In genomic region chr17:44362964-44363612, GRCh38 we compare ENCODE assay signal across 8 cellular contexts. TPM values are rescaled to one million over a fixed set of nuclear protein-coding genes. Genes with fewer than 3 reads are reported as not detected.
A peak's percentile ranks its signal among the peaks of the same experiment; 100 is the strongest.
DNase-seq lines count a peak whose midpoint lies in the region; ATAC-seq and TF ChIP-seq lines count a peak whose summit lies in the region.

No MANE protein-coding gene starts in this region.

- 1% methylated on average over 45 of the region's 45 CpGs for WGBS in sigmoid colon, 2 donors

- H3K4me3 Mint-ChIP-seq in CD4-positive, alpha-beta memory T cell: peak overlapping the region; percentile 70 to 80 (median 72)
- peak overlapping the region; percentile 78 for H3K4me3 Mint-ChIP-seq in activated T-helper 1 cell treated with anti-CD3 and anti-CD28 coated beads, Interleukin-12 subunit alpha, Interleukin-12 subunit beta, Interleukin-2, Interleukin-4 antibody, amounts not matched to agents 30 ng/mL and 10 ng/mL and 1 ng/mL, durations not matched to agents 14 hours and 24 hours and 36 hours

- ATAC-seq in HG02642 (IDR thresholded peaks at IDR 0.05; ENCODE audit: poor library complexity, unreplicated experiment) (peak; percentile 20), HG02852 (IDR thresholded peaks at IDR 0.05; ENCODE audit: unreplicated experiment) (no peak)

- TF ChIP-seq POLR2A in sigmoid colon (IDR thresholded peaks at IDR 0.05): no peak

- no peak for TF ChIP-seq EP300 in sigmoid colon (IDR thresholded peaks at IDR 0.05)

- H3K9me3 Mint-ChIP-seq in CD4-positive, alpha-beta memory T cell: no peaks in the 10 kb centered on the region
- H3K9me3 Mint-ChIP-seq in activated T-helper 1 cell treated with anti-CD3 and anti-CD28 coated beads, Interleukin-12 subunit alpha, Interleukin-12 subunit beta, Interleukin-2, Interleukin-4 antibody, amounts not matched to agents 30 ng/mL and 10 ng/mL and 1 ng/mL, durations not matched to agents 14 hours and 24 hours and 36 hours: no peaks in the 10 kb centered on the region

- H3K36me3 Mint-ChIP-seq in CD4-positive, alpha-beta memory T cell: no peaks in the 10 kb centered on the region
- H3K36me3 Mint-ChIP-seq in activated T-helper 1 cell treated with anti-CD3 and anti-CD28 coated beads, Interleukin-12 subunit alpha, Interleukin-12 subunit beta, Interleukin-2, Interleukin-4 antibody, amounts not matched to agents 30 ng/mL and 10 ng/mL and 1 ng/mL, durations not matched to agents 14 hours and 24 hours and 36 hours (ENCODE audit: low read depth): no peaks in the 10 kb centered on the region

- no peaks in the 10 kb centered on the region for H3K36me3 ChIP-seq in CD4-positive, alpha-beta memory T cell (ENCODE audit: insufficient read depth, low read length)
- H3K36me3 ChIP-seq in left ventricle myocardium inferior: no peaks in the 10 kb centered on the region
- no peaks in the 10 kb centered on the region for H3K36me3 ChIP-seq in sigmoid colon

- no peaks in the 10 kb centered on the region for H3K4me1 ChIP-seq in CD4-positive, alpha-beta memory T cell (ENCODE audit: insufficient read depth, low read length)
- H3K4me1 ChIP-seq in left ventricle myocardium inferior (peaks cover 30% of the 10 kb centered on the region), sigmoid colon (peaks cover 0 to 23% (median 17%) of the 10 kb centered on the region in 4 donors)

- no peak overlapping the region for H3K27ac ChIP-seq in CD4-positive, alpha-beta memory T cell (ENCODE audit: low read depth, low read length)
- H3K27ac ChIP-seq in left ventricle myocardium inferior (replicated peaks): peak overlapping the region; percentile 6
- H3K27ac ChIP-seq in sigmoid colon: peak overlapping the region in 3 of 4 donors; percentile 22 to 43 (median 28)

- intact Hi-C loops in CD4-positive, alpha-beta memory T cell (cut with micrococcal nuclease): no loop called here
- intact Hi-C loops in activated T-helper 1 cell treated with anti-CD3 and anti-CD28 coated beads, Interleukin-12 subunit alpha, Interleukin-12 subunit beta, Interleukin-2, Interleukin-4 antibody, amounts not matched to agents 30 ng/mL and 10 ng/mL and 1 ng/mL, durations not matched to agents 14 hours and 24 hours and 36 hours (cut with micrococcal nuclease): loop anchor here (1.0 kb wide), 2 partner anchors 18 to 22 kb away; partner anchors contain the start of gene GRN
- intact Hi-C loops in left ventricle myocardium inferior (cut with micrococcal nuclease) (no loop called here), sigmoid colon (cut with DNase I) (no loop called here)

- no peak for TF ChIP-seq CTCF in left ventricle myocardium inferior (IDR thresholded peaks at IDR 0.05; ENCODE audit: borderline replicate concordance)
- TF ChIP-seq CTCF in sigmoid colon (IDR thresholded peaks at IDR 0.05): no peak

- no peaks in the 10 kb centered on the region for H3K9me3 ChIP-seq in CD4-positive, alpha-beta memory T cell (ENCODE audit: control insufficient read depth in 1 of 2, low read length in 2 of 2)
- H3K9me3 ChIP-seq in left ventricle myocardium inferior (replicated peaks) (no peaks in the 10 kb centered on the region), sigmoid colon (no peaks in the 10 kb centered on the region)

- no peak overlapping the region for H3K27ac Mint-ChIP-seq in CD4-positive, alpha-beta memory T cell
- no peak overlapping the region for H3K27ac Mint-ChIP-seq in activated T-helper 1 cell treated with anti-CD3 and anti-CD28 coated beads, Interleukin-12 subunit alpha, Interleukin-12 subunit beta, Interleukin-2, Interleukin-4 antibody, amounts not matched to agents 30 ng/mL and 10 ng/mL and 1 ng/mL, durations not matched to agents 14 hours and 24 hours and 36 hours

- peaks cover 12 to 24% of the 10 kb centered on the region in 2 donors for H3K27me3 Mint-ChIP-seq in CD4-positive, alpha-beta memory T cell
- H3K27me3 Mint-ChIP-seq in activated T-helper 1 cell treated with anti-CD3 and anti-CD28 coated beads, Interleukin-12 subunit alpha, Interleukin-12 subunit beta, Interleukin-2, Interleukin-4 antibody, amounts not matched to agents 30 ng/mL and 10 ng/mL and 1 ng/mL, durations not matched to agents 14 hours and 24 hours and 36 hours (ENCODE audit: insufficient read depth): peaks cover 49% of the 10 kb centered on the region

- H3K4me3 ChIP-seq in CD4-positive, alpha-beta memory T cell (ENCODE audit: low read length in 2 of 2): peak overlapping the region; percentile 17 to 32
- H3K4me3 ChIP-seq in left ventricle myocardium inferior (peak overlapping the region; percentile 79), sigmoid colon (peak overlapping the region; percentile 36 to 69 (median 54))

- POLR2A ChIA-PET in CD4-positive, alpha-beta memory T cell (lab: Charles Lee; ENCODE audit: partially characterized antibody): interaction anchor here (1.2 to 1.4 kb wide), 2 partner anchors 9 to 18 kb away, joined by 4 to 11 read pairs; partner anchors contain the start of gene GRN

- CTCF ChIA-PET in CD4-positive, alpha-beta memory T cell (lab: Charles Lee; ENCODE audit: partially characterized antibody): interaction anchor here (0.7 to 2.8 kb wide), 5 partner anchors 11 to 33 kb away, joined by 3 to 26 read pairs (median 3); partner anchors contain the start of gene GRN

- peaks cover 0 to 8% (median 3%) of the 10 kb centered on the region in 4 donors for H3K4me1 Mint-ChIP-seq in CD4-positive, alpha-beta memory T cell
- H3K4me1 Mint-ChIP-seq in activated T-helper 1 cell treated with anti-CD3 and anti-CD28 coated beads, Interleukin-12 subunit alpha, Interleukin-12 subunit beta, Interleukin-2, Interleukin-4 antibody, amounts not matched to agents 30 ng/mL and 10 ng/mL and 1 ng/mL, durations not matched to agents 14 hours and 24 hours and 36 hours (ENCODE audit: low read depth): no peaks in the 10 kb centered on the region

- H3K27me3 ChIP-seq in CD4-positive, alpha-beta memory T cell (ENCODE audit: insufficient read depth, low read length): peaks cover 3% of the 10 kb centered on the region
- H3K27me3 ChIP-seq in left ventricle myocardium inferior (ENCODE audit: low read depth) (peaks cover 44% of the 10 kb centered on the region), sigmoid colon (peaks cover 0 to 18% (median 0%) of the 10 kb centered on the region in 3 donors)

- peak in 2 of 5 donors; percentile 16 to 21 for DNase-seq in CD4-positive, alpha-beta memory T cell
- DNase-seq in activated T-helper 1 cell treated with anti-CD3 and anti-CD28 coated beads, Interleukin-12 subunit alpha, Interleukin-12 subunit beta, Interleukin-2, Interleukin-4 antibody, amounts not matched to agents 30 ng/mL and 10 ng/mL and 1 ng/mL, durations not matched to agents 14 hours and 24 hours and 36 hours (ENCODE audit: low spot score): no peak
- DNase-seq in left ventricle myocardium inferior: no peak
- no peak for DNase-seq in sigmoid colon
- DNase-seq in hippocampal formation (lab: John Stamatoyannopoulos, UW): no peak
- no peak for DNase-seq in NK-92 (lab: John Stamatoyannopoulos, UW; ENCODE audit: unreplicated experiment)

RNA-seq across cellular contexts. Expression of gene FAM171A2, which starts 0.6 kb away (rescaled TPM):
- total RNA-seq in CD4-positive, alpha-beta memory T cell: under 1 TPM; 0.52 to 0.72 TPM
- polyA plus RNA-seq in CD4-positive, alpha-beta memory T cell: under 1 TPM in 1 of 2 donors, not detected in 1; 0.13 TPM
- total RNA-seq in activated T-helper 1 cell treated with anti-CD3 and anti-CD28 coated beads, Interleukin-12 subunit alpha, Interleukin-12 subunit beta, Interleukin-2, Interleukin-4 antibody, amounts not matched to agents 30 ng/mL and 10 ng/mL and 1 ng/mL, durations not matched to agents 14 hours and 24 hours and 36 hours: 0.10 and 0.29 TPM in 2 replicates
- 0.55 TPM for total RNA-seq in left ventricle myocardium inferior
- 1 to 10 TPM in 3 of 4 donors, under 1 TPM in 1; 0.66 to 1.7 (median 1.5) TPM for total RNA-seq in sigmoid colon
- polyA plus RNA-seq in sigmoid colon: under 1 TPM in 1 of 3 donors, not detected in 2; 0.67 TPM

RNA-seq across cellular contexts. Expression of gene GRN, which starts 18.0 kb away (rescaled TPM):
- 10 to 100 TPM; 49.5 to 50.0 TPM for total RNA-seq in CD4-positive, alpha-beta memory T cell
- polyA plus RNA-seq in CD4-positive, alpha-beta memory T cell: 10 to 100 TPM; 45.9 to 69.2 TPM
- total RNA-seq in activated T-helper 1 cell treated with anti-CD3 and anti-CD28 coated beads, Interleukin-12 subunit alpha, Interleukin-12 subunit beta, Interleukin-2, Interleukin-4 antibody, amounts not matched to agents 30 ng/mL and 10 ng/mL and 1 ng/mL, durations not matched to agents 14 hours and 24 hours and 36 hours: 32.7 and 42.9 TPM in 2 replicates
- total RNA-seq in left ventricle myocardium inferior (160 TPM), sigmoid colon (100 to 1,000 TPM; 141 to 245 (median 171) TPM)
- 100 to 1,000 TPM in 2 of 3 donors, 10 to 100 TPM in 1; 69.7 to 245 (median 218) TPM for polyA plus RNA-seq in sigmoid colon

RNA-seq across cellular contexts. Expression of gene ITGA2B, which starts 26.4 kb away (rescaled TPM):
- 1 to 10 TPM in 1 of 2 experiments, under 1 TPM in 1; 0.44 to 1.0 TPM for total RNA-seq in CD4-positive, alpha-beta memory T cell
- not detected for polyA plus RNA-seq in CD4-positive, alpha-beta memory T cell
- 0.44 and 0.71 TPM in 2 replicates for total RNA-seq in activated T-helper 1 cell treated with anti-CD3 and anti-CD28 coated beads, Interleukin-12 subunit alpha, Interleukin-12 subunit beta, Interleukin-2, Interleukin-4 antibody, amounts not matched to agents 30 ng/mL and 10 ng/mL and 1 ng/mL, durations not matched to agents 14 hours and 24 hours and 36 hours
- total RNA-seq in left ventricle myocardium inferior: 0.91 TPM
- total RNA-seq in sigmoid colon: under 1 TPM in 3 of 4 donors, not detected in 1; 0.27 to 0.36 (median 0.33) TPM
- polyA plus RNA-seq in sigmoid colon: under 1 TPM in 1 of 3 donors, not detected in 2; 0.35 TPM

RNA-seq across cellular contexts. Expression of gene SLC25A39, which starts 38.5 kb away (rescaled TPM):
- total RNA-seq in CD4-positive, alpha-beta memory T cell: 10 to 100 TPM; 91.2 to 94.4 TPM
- polyA plus RNA-seq in CD4-positive, alpha-beta memory T cell: 100 to 1,000 TPM; 116 to 140 TPM
- 169 and 180 TPM in 2 replicates for total RNA-seq in activated T-helper 1 cell treated with anti-CD3 and anti-CD28 coated beads, Interleukin-12 subunit alpha, Interleukin-12 subunit beta, Interleukin-2, Interleukin-4 antibody, amounts not matched to agents 30 ng/mL and 10 ng/mL and 1 ng/mL, durations not matched to agents 14 hours and 24 hours and 36 hours
- total RNA-seq in left ventricle myocardium inferior: 46.7 TPM
- 10 to 100 TPM; 39.0 to 51.8 (median 43.3) TPM for total RNA-seq in sigmoid colon
- 100 to 1,000 TPM; 121 to 163 (median 136) TPM for polyA plus RNA-seq in sigmoid colon

RNA-seq across cellular contexts. Expression of gene RUNDC3A, which starts 54.7 kb away (rescaled TPM):
- total RNA-seq in CD4-positive, alpha-beta memory T cell: under 1 TPM in 1 of 2 experiments, not detected in 1; 0.19 TPM
- under 1 TPM in 1 of 2 donors, not detected in 1; 0.28 TPM for polyA plus RNA-seq in CD4-positive, alpha-beta memory T cell
- total RNA-seq in activated T-helper 1 cell treated with anti-CD3 and anti-CD28 coated beads, Interleukin-12 subunit alpha, Interleukin-12 subunit beta, Interleukin-2, Interleukin-4 antibody, amounts not matched to agents 30 ng/mL and 10 ng/mL and 1 ng/mL, durations not matched to agents 14 hours and 24 hours and 36 hours: 0.13 and 0.22 TPM in 2 replicates
- total RNA-seq in left ventricle myocardium inferior: 0.41 TPM
- total RNA-seq in sigmoid colon: 10 to 100 TPM in 1 of 4 donors, 1 to 10 TPM in 3; 1.2 to 10.5 (median 6.0) TPM
- 1 to 10 TPM in 2 of 3 donors, under 1 TPM in 1; 0.46 to 2.5 (median 1.2) TPM for polyA plus RNA-seq in sigmoid colon

Comparison
In these comparisons a context has a peak if more than half of its experiments do, and no peak if none do; other contexts are left out.
1. H3K4me3 ChIP-seq: peak in every context shown above with its lines; median percentile 79 in left ventricle myocardium inferior; 54 in sigmoid colon; 24 in CD4-positive, alpha-beta memory T cell.